19 cellular contexts compared by ENCODE assay signal in genomic region chr2:10647451-10647850, GRCh38. TPM values are rescaled to one million over a fixed set of nuclear protein-coding genes. Genes with fewer than 3 reads are reported as not detected.
DNase-seq lines count a peak whose midpoint lies in the region; ATAC-seq and TF ChIP-seq lines count a peak whose summit lies in the region.
"Had no signal": no experiment of that assay in that cellular context is flagged by ENCODE, and none has a peak within 500 bp of the region (broad histone marks: within the 10 kb centered on the region; RNA-seq: fewer than 3 reads in every experiment).

No MANE protein-coding gene starts in this region.

- H3K4me3 Mint-ChIP-seq in natural killer cell (no peak overlapping the region), MCF 10A (ENCODE audit: unreplicated experiment) (no peak overlapping the region)
- H3K4me3 Mint-ChIP-seq: B cell; CD8-positive, alpha-beta T cell had no signal

- TF ChIP-seq CTCF in heart right ventricle (IDR thresholded peaks at IDR 0.05) (no peak), psoas muscle (IDR thresholded peaks at IDR 0.05) (no peak), natural killer cell (IDR thresholded peaks at IDR 0.05) (no peak), MCF 10A (IDR thresholded peaks at IDR 0.05; ENCODE audit: unreplicated experiment) (no peak)

- ATAC-seq in Right ventricle myocardium superior (ENCODE audit: poor library complexity): peak; percentile 96
- peak; percentile 34 to 96 (median 90) for ATAC-seq in heart right ventricle
- peak in 3 of 4 donors; percentile 74 to 87 (median 81) for ATAC-seq in psoas muscle
- no peak for ATAC-seq in natural killer cell
- no peak for ATAC-seq in GM18861 (IDR thresholded peaks at IDR 0.05; ENCODE audit: unreplicated experiment)
- ATAC-seq: CD8-positive, alpha-beta T cell had no signal

- 63 to 72% methylated on average over 8 of the region's 8 CpGs for WGBS in heart right ventricle, 2 donors
- 49 to 52% (median 50%) methylated on average over 8 of the region's 8 CpGs for WGBS in psoas muscle, 3 donors

- no peaks in the 10 kb centered on the region for H3K27me3 ChIP-seq in heart right ventricle
- no peaks in the 10 kb centered on the region for H3K27me3 ChIP-seq in psoas muscle (ENCODE audit: insufficient read depth in 3 of 3, low read length in 2 of 3)

- peaks cover 0 to 13% (median 0%) of the 10 kb centered on the region in 9 donors for H3K4me1 ChIP-seq in heart right ventricle
- H3K4me1 ChIP-seq in psoas muscle: peaks cover 9% of the 10 kb centered on the region
- H3K4me1 ChIP-seq: HAP-1 had no signal

- no peak overlapping the region for H3K4me3 ChIP-seq in heart right ventricle
- no peak overlapping the region for H3K4me3 ChIP-seq in psoas muscle
- H3K4me3 ChIP-seq: HAP-1 had no signal

- H3K9me3 ChIP-seq in heart right ventricle (no peaks in the 10 kb centered on the region), psoas muscle (no peaks in the 10 kb centered on the region)
- H3K9me3 ChIP-seq: HAP-1 had no signal

- CTCF ChIA-PET in MCF 10A (lab: Yijun Ruan, JAX): interaction anchor here (0.7 kb wide), 1 partner anchor 744 kb away, joined by 3 read pairs; no protein-coding TSS in a partner anchor

- H3K36me3 Mint-ChIP-seq in natural killer cell (peaks cover 14% of the 10 kb centered on the region), MCF 10A (ENCODE audit: insufficient read depth, unreplicated experiment) (peaks cover 89% of the 10 kb centered on the region)

- H3K27me3 Mint-ChIP-seq in natural killer cell (ENCODE audit: low read depth in 2 of 2) (no peaks in the 10 kb centered on the region), MCF 10A (ENCODE audit: insufficient read depth, unreplicated experiment) (no peaks in the 10 kb centered on the region)
- H3K27me3 Mint-ChIP-seq: B cell had no signal

- POLR2A ChIA-PET in MCF 10A (lab: Yijun Ruan, JAX): no interaction called here

- DNase-seq in Right ventricle myocardium superior: peak; percentile 53
- no peak for DNase-seq in cardiac septum (ENCODE audit: low spot score)
- peak; percentile 64 to 79 for DNase-seq in cerebellar nuclear complex (lab: John Stamatoyannopoulos, UW)
- DNase-seq in heart right ventricle: peak in 1 of 2 donors; percentile 36
- DNase-seq in psoas muscle: no peak
- DNase-seq in natural killer cell: no peak
- no peak for DNase-seq in MCF 10A (ENCODE audit: unreplicated experiment)
- DNase-seq: 8988T; CD8-positive, alpha-beta T cell; COR-L47; DMS153; DMS79 treated with DMSO at 0.1 percent for 48 hours; EL; GDM1 had no signal

- intact Hi-C loops in Right ventricle myocardium superior (cut with DNase I) (no loop called here), cardiac septum (cut with DNase I) (no loop called here), heart right ventricle (cut with DNase I) (loop anchor here in 1 of 10 donors (5.0 kb wide), 1 partner anchor 195 kb away; no protein-coding TSS in a partner anchor), psoas muscle (cut with DNase I) (no loop called here), natural killer cell (cut with micrococcal nuclease) (no loop called here), MCF 10A (cut with micrococcal nuclease) (no loop called here)

- H3K27ac ChIP-seq in heart right ventricle: peak overlapping the region in 5 of 10 donors; percentile 26 to 46 (median 32)
- H3K27ac ChIP-seq in psoas muscle: no peak overlapping the region
- H3K27ac ChIP-seq: C4-2B, HL-60 had no signal

- H3K36me3 ChIP-seq in heart right ventricle: peaks cover 0 to 89% (median 37%) of the 10 kb centered on the region in 9 donors
- H3K36me3 ChIP-seq in psoas muscle (ENCODE audit: insufficient read depth in 1 of 2, low read depth in 1 of 2): peaks cover 5 to 58% of the 10 kb centered on the region in 2 donors

- H3K27ac Mint-ChIP-seq in natural killer cell (no peak overlapping the region), MCF 10A (ENCODE audit: low read depth, unreplicated experiment) (no peak overlapping the region)
- H3K27ac Mint-ChIP-seq: B cell; CD8-positive, alpha-beta T cell had no signal

- H3K9me3 Mint-ChIP-seq in natural killer cell (no peaks in the 10 kb centered on the region), MCF 10A (ENCODE audit: unreplicated experiment) (no peaks in the 10 kb centered on the region)
- H3K9me3 Mint-ChIP-seq: CD8-positive, alpha-beta T cell had no signal

- H3K4me1 Mint-ChIP-seq in natural killer cell (peaks cover 0 to 5% of the 10 kb centered on the region in 2 donors), MCF 10A (ENCODE audit: insufficient read depth, unreplicated experiment) (no peaks in the 10 kb centered on the region)
- H3K4me1 Mint-ChIP-seq: B cell had no signal

- BruUV-seq in MCF 10A (replicated peaks; lab: Mats Ljungman, UMichigan): no TSS peak

RNA-seq across cellular contexts. Expression of gene NOL10, which starts 42.3 kb away (rescaled TPM):
- 17.9 TPM for total RNA-seq in Right ventricle myocardium superior
- total RNA-seq in cardiac septum: 18.5 TPM
- 10 to 100 TPM; 15.0 to 21.0 (median 19.2) TPM for total RNA-seq in heart right ventricle
- polyA plus RNA-seq in heart right ventricle: 10 to 100 TPM in 1 of 2 donors, 1 to 10 TPM in 1; 6.9 to 11.3 TPM
- 10 to 100 TPM; 14.9 to 26.4 (median 23.2) TPM for total RNA-seq in psoas muscle
- 10 to 100 TPM; 19.9 to 41.6 (median 31.4) TPM for polyA plus RNA-seq in psoas muscle
- 10 to 100 TPM; 21.8 to 28.9 (median 22.5) TPM for total RNA-seq in natural killer cell
- total RNA-seq in MCF 10A (2022): 35.4 and 40.9 TPM in 2 replicates

Comparison
In these comparisons a context has a peak if more than half of its experiments do, and no peak if none do; other contexts are left out.
1. DNase-seq: peak in Right ventricle myocardium superior (single experiment) and cerebellar nuclear complex (2 of 2); none in cardiac septum (single experiment), psoas muscle (0 of 2), natural killer cell (single experiment) and MCF 10A (single experiment).
2. ATAC-seq: peak in Right ventricle myocardium superior (single experiment), heart right ventricle (8 of 8) and psoas muscle (3 of 4); none in natural killer cell (0 of 3) and GM18861 (single experiment).